In the genomic region with DNA sequence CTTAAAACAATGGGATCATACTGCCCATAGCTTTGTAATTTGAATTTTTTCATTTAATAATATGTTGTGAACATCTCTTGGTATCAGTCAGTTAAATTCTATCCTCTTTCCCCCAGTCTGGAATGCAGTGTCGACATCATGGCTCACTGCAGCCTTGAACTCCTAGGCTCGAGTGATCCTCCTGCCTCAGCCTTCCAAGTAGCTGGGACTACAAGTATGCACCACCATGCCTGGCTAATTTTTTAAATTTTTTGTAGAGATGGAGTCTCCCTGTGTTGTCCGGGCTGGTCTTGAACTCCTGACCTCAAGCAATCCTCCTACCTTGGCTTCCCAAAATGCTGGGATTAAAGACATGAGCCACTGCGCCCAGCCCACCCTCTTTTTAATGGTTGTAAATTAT, we compare ENCODE assay signal across 25 cellular contexts.
"Had no signal": no experiment of that assay in that cellular context is flagged by ENCODE, and none has a peak within 500 bp of the region (broad histone marks: within the 10 kb centered on the region; RNA-seq: fewer than 3 reads in every experiment).

No MANE protein-coding gene starts in this region.

- H3K9me3 Mint-ChIP-seq: effector memory CD8-positive, alpha-beta T cell; naive thymus-derived CD4-positive, alpha-beta T cell; nephron; neural progenitor cell; stimulated activated memory B cell treated with anti-CD40 and anti-IgM and Interleukin-4, amounts not matched to agents 10 μg/mL and 1 μg/mL and 100 μg/mL, for 72 hours had no signal

- H3K36me3 Mint-ChIP-seq: neural progenitor cell had no signal

- H3K4me3 Mint-ChIP-seq: effector memory CD8-positive, alpha-beta T cell; naive thymus-derived CD4-positive, alpha-beta T cell; nephron; neural progenitor cell; stimulated activated memory B cell treated with anti-CD40 and anti-IgM and Interleukin-4, amounts not matched to agents 10 μg/mL and 1 μg/mL and 100 μg/mL, for 72 hours had no signal

- H3K4me1 Mint-ChIP-seq: stimulated activated memory B cell treated with anti-CD40 and anti-IgM and Interleukin-4, amounts not matched to agents 10 μg/mL and 1 μg/mL and 100 μg/mL, for 72 hours had no signal

- H3K27me3 Mint-ChIP-seq: effector memory CD8-positive, alpha-beta T cell; naive thymus-derived CD4-positive, alpha-beta T cell; stimulated activated memory B cell treated with anti-CD40 and anti-IgM and Interleukin-4, amounts not matched to agents 10 μg/mL and 1 μg/mL and 100 μg/mL, for 72 hours had no signal

- DNase-seq: cortex of kidney; effector memory CD8-positive, alpha-beta T cell; erythroblast; esophagus squamous epithelium; foreskin melanocyte; glutamatergic neuron; heart right ventricle; hippocampal formation; left cardiac atrium; left lung; mesenchymal stem cell; midbrain; naive thymus-derived CD4-positive, alpha-beta T cell; psoas muscle; right cardiac atrium; spleen; stimulated activated CD4-positive, alpha-beta T cell treated with anti-CD3 and anti-CD28 coated beads, Interleukin-4, amount 100 ng/mL, for 4 hours; stimulated activated naive CD8-positive, alpha-beta T cell treated with anti-CD3 and anti-CD28 coated beads, Interleukin-15, Interleukin-2, amounts not matched to agents 100 U/mL and 50 U/mL, for 24 hours; substantia nigra; testis; tibial artery; upper lobe of left lung had no signal

- H3K27ac Mint-ChIP-seq: effector memory CD8-positive, alpha-beta T cell; naive thymus-derived CD4-positive, alpha-beta T cell; neural progenitor cell; stimulated activated memory B cell treated with anti-CD40 and anti-IgM and Interleukin-4, amounts not matched to agents 10 μg/mL and 1 μg/mL and 100 μg/mL, for 72 hours had no signal
